7 cellular contexts compared by ENCODE assay signal in the genomic region with DNA sequence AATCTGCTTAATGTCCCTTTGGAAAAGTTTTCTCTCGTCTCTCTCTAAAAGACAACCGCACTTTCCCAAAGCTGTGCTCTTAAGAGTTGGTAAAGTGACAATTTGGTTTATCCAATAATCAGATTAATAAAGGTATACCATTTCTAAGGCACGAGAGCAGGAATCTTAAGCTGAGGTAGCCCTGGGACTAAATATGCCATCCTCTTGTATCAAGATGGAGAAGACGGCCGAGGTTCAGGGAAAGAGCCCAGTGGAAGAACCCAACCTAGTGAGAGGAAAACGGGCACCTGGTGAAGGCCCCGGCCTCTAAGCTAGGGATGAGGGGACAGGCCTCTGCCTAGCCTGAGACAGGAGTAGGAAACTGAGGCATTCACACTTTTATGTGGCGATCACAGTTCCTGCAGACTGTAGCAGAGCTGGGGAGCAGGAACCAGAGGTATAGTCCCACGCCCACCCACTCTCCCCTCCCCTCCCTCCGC. TPM values are rescaled to one million over a fixed set of nuclear protein-coding genes. Genes with fewer than 3 reads are reported as not detected.
DNase-seq lines count a peak whose midpoint lies in the region; ATAC-seq and TF ChIP-seq lines count a peak whose summit lies in the region.

No MANE protein-coding gene starts in this region.

- H3K27ac ChIP-seq in HEK293 (ENCODE audit: extremely low read depth, low read depth, low read length): no peak overlapping the region
- peak overlapping the region; percentile 96 for H3K27ac ChIP-seq in WERI-Rb-1
- peak overlapping the region; percentile 39 for H3K27ac ChIP-seq in right cardiac atrium (ENCODE audit: low read length)

- H3K4me1 Mint-ChIP-seq in stimulated activated memory B cell treated with anti-CD40 and anti-IgM and Interleukin-4, amounts not matched to agents 10 μg/mL and 1 μg/mL and 100 μg/mL, for 72 hours: peaks cover 33% of the 10 kb centered on the region

- peaks cover 3% of the 10 kb centered on the region; the same call in 1 of the 2 replicates for H3K4me1 ChIP-seq in HEK293 (ENCODE audit: control insufficient read depth, insufficient read depth, low read length)
- H3K4me1 ChIP-seq in right cardiac atrium (ENCODE audit: control insufficient read depth, insufficient read depth, low read length): no peaks in the 10 kb centered on the region

- H3K27me3 ChIP-seq in WERI-Rb-1 (ENCODE audit: insufficient read depth, low read depth, severe bottlenecking) (no peaks in the 10 kb centered on the region), right cardiac atrium (ENCODE audit: control insufficient read depth, insufficient read depth) (no peaks in the 10 kb centered on the region)

- peak overlapping the region; percentile 79 for H3K27ac Mint-ChIP-seq in stimulated activated memory B cell treated with anti-CD40 and anti-IgM and Interleukin-4, amounts not matched to agents 10 μg/mL and 1 μg/mL and 100 μg/mL, for 72 hours

- H3K9me3 ChIP-seq in HEK293 (ENCODE audit: control insufficient read depth, insufficient read depth, low read depth, low read length): no peaks in the 10 kb centered on the region
- H3K9me3 ChIP-seq in WERI-Rb-1 (ENCODE audit: severe bottlenecking): no peaks in the 10 kb centered on the region
- no peaks in the 10 kb centered on the region for H3K9me3 ChIP-seq in right cardiac atrium (ENCODE audit: control insufficient read depth, low read length)

- intact Hi-C loops in right cardiac atrium (cut with DNase I): no loop called here

- H3K9me3 Mint-ChIP-seq in stimulated activated memory B cell treated with anti-CD40 and anti-IgM and Interleukin-4, amounts not matched to agents 10 μg/mL and 1 μg/mL and 100 μg/mL, for 72 hours: no peaks in the 10 kb centered on the region

- no peak for ATAC-seq in right cardiac atrium
- ATAC-seq in stimulated activated memory B cell treated with anti-CD40 and anti-IgM and Interleukin-4, amounts not matched to agents 10 μg/mL and 1 μg/mL and 100 μg/mL, for 72 hours: no peak
- ATAC-seq in GM21367 (IDR thresholded peaks at IDR 0.05; ENCODE audit: unreplicated experiment): no peak

- H3K36me3 ChIP-seq in HEK293 (ENCODE audit: control insufficient read depth in 2 of 2, insufficient read depth in 1 of 2, low read length in 2 of 2) (peaks cover 0 to 13% of the 10 kb centered on the region in 2 experiments; a peak in 1 of 3 replicates), WERI-Rb-1 (peaks cover 30% of the 10 kb centered on the region)

- DNase-seq in WERI-Rb-1 (no peak), right cardiac atrium (no peak), HuH-7 (ENCODE audit: low spot score) (no peak), NCI-H1436 (lab: John Stamatoyannopoulos, UW) (no peak)

- 33% methylated on average over 10 of the region's 10 CpGs for WGBS in right cardiac atrium

- POLR2A ChIA-PET in HEK293 (lab: Yijun Ruan, JAX): interaction anchor here (0.7 to 2.6 kb wide), 8 partner anchors 8 to 212 kb away, joined by 3 to 19 read pairs (median 3); partner anchors contain the start of genes PSRC1 and WDR47

- H3K27me3 Mint-ChIP-seq in stimulated activated memory B cell treated with anti-CD40 and anti-IgM and Interleukin-4, amounts not matched to agents 10 μg/mL and 1 μg/mL and 100 μg/mL, for 72 hours: peaks cover 8% of the 10 kb centered on the region

- TF ChIP-seq CTCF in HEK293 (tag by site-specific recombination; IDR thresholded peaks at IDR 0.05) (no peak), WERI-Rb-1 (IDR thresholded peaks at IDR 0.05; ENCODE audit: low read depth, low read length) (no peak)

- H3K4me3 ChIP-seq in HEK293 (ENCODE audit: low read depth, low read length): peak overlapping the region; percentile 22
- peak overlapping the region; percentile 58 for H3K4me3 ChIP-seq in WERI-Rb-1 (ENCODE audit: low read depth, low read length)
- H3K4me3 ChIP-seq in right cardiac atrium (ENCODE audit: low read length): peak overlapping the region; percentile 77

- peaks cover 13% of the 10 kb centered on the region for H3K36me3 Mint-ChIP-seq in stimulated activated memory B cell treated with anti-CD40 and anti-IgM and Interleukin-4, amounts not matched to agents 10 μg/mL and 1 μg/mL and 100 μg/mL, for 72 hours

- peak overlapping the region; percentile 98 for H3K4me3 Mint-ChIP-seq in stimulated activated memory B cell treated with anti-CD40 and anti-IgM and Interleukin-4, amounts not matched to agents 10 μg/mL and 1 μg/mL and 100 μg/mL, for 72 hours

- CTCF ChIA-PET in HEK293 (lab: Yijun Ruan, JAX): interaction anchor here (0.6 to 3.7 kb wide), 9 partner anchors 9 to 321 kb away, joined by 3 to 17 read pairs (median 4); a partner anchor contains a TSS

TF ChIP-seq in HEK293, 187 proteins besides CTCF, POLR2A, EP300 and RAD21 (continues in another document):
- peak; percentile 63 for TF ChIP-seq PATZ1 (tag by site-specific recombination; IDR thresholded peaks at IDR 0.05)
- no peak for TF ChIP-seq BCL11A (tag by site-specific recombination; IDR thresholded peaks at IDR 0.05; ENCODE audit: low read depth)
- TF ChIP-seq EGR2 (tag by site-specific recombination; IDR thresholded peaks at IDR 0.05; ENCODE audit: low read depth): peak; percentile 80
- TF ChIP-seq, protein P1, sequence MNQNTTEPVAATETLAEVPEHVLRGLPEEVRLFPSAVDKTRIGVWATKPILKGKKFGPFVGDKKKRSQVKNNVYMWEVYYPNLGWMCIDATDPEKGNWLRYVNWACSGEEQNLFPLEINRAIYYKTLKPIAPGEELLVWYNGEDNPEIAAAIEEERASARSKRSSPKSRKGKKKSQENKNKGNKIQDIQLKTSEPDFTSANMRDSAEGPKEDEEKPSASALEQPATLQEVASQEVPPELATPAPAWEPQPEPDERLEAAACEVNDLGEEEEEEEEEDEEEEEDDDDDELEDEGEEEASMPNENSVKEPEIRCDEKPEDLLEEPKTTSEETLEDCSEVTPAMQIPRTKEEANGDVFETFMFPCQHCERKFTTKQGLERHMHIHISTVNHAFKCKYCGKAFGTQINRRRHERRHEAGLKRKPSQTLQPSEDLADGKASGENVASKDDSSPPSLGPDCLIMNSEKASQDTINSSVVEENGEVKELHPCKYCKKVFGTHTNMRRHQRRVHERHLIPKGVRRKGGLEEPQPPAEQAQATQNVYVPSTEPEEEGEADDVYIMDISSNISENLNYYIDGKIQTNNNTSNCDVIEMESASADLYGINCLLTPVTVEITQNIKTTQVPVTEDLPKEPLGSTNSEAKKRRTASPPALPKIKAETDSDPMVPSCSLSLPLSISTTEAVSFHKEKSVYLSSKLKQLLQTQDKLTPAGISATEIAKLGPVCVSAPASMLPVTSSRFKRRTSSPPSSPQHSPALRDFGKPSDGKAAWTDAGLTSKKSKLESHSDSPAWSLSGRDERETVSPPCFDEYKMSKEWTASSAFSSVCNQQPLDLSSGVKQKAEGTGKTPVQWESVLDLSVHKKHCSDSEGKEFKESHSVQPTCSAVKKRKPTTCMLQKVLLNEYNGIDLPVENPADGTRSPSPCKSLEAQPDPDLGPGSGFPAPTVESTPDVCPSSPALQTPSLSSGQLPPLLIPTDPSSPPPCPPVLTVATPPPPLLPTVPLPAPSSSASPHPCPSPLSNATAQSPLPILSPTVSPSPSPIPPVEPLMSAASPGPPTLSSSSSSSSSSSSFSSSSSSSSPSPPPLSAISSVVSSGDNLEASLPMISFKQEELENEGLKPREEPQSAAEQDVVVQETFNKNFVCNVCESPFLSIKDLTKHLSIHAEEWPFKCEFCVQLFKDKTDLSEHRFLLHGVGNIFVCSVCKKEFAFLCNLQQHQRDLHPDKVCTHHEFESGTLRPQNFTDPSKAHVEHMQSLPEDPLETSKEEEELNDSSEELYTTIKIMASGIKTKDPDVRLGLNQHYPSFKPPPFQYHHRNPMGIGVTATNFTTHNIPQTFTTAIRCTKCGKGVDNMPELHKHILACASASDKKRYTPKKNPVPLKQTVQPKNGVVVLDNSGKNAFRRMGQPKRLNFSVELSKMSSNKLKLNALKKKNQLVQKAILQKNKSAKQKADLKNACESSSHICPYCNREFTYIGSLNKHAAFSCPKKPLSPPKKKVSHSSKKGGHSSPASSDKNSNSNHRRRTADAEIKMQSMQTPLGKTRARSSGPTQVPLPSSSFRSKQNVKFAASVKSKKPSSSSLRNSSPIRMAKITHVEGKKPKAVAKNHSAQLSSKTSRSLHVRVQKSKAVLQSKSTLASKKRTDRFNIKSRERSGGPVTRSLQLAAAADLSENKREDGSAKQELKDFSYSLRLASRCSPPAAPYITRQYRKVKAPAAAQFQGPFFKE (tag by site-specific recombination; IDR thresholded peaks at IDR 0.05; ENCODE audit: borderline replicate concordance): no peak
- TF ChIP-seq ZFP69B (tag by site-specific recombination; IDR thresholded peaks at IDR 0.05): no peak
- peak; percentile 35 for TF ChIP-seq ZNF335 (tag by site-specific recombination; conservative IDR thresholded peaks at IDR 0.05)
- TF ChIP-seq SP3 (tag by site-specific recombination; IDR thresholded peaks at IDR 0.05): 0 out of 2 replicates have a peak, but pooled peaks have one; percentile 82
- no peak for TF ChIP-seq SALL2 (tag by site-specific recombination; IDR thresholded peaks at IDR 0.05; ENCODE audit: borderline replicate concordance)
- TF ChIP-seq ZFHX2 (tag by site-specific recombination; conservative IDR thresholded peaks at IDR 0.05): peak; percentile 85
- TF ChIP-seq ZEB2 (tag by site-specific recombination; IDR thresholded peaks at IDR 0.05): no peak
- peak; percentile 20; the same call in 1 of the 2 replicates for TF ChIP-seq KLF10 (tag by site-specific recombination; IDR thresholded peaks at IDR 0.05)
- TF ChIP-seq ZNF48 (tag by site-specific recombination; IDR thresholded peaks at IDR 0.05): no peak
- no peak for TF ChIP-seq ZNF157 (tag by site-specific recombination; IDR thresholded peaks at IDR 0.05)

RNA-seq across cellular contexts. Expression of gene SARS1, which starts 0.3 kb away (rescaled TPM):
- 100 to 1,000 TPM; 123 to 146 (median 135) TPM for total RNA-seq in right cardiac atrium
- 84.5 TPM for polyA plus RNA-seq in right cardiac atrium

RNA-seq across cellular contexts. Expression of gene CELSR2, which starts 36.0 kb away (rescaled TPM):
- total RNA-seq in right cardiac atrium: 10 to 100 TPM; 19.1 to 33.2 (median 28.4) TPM
- 16.0 TPM for polyA plus RNA-seq in right cardiac atrium

Comparison
In these comparisons a context has a peak if more than half of its experiments do, and no peak if none do; other contexts are left out.
1. H3K4me3 ChIP-seq: peak in every context shown above with its lines; median percentile 77 in right cardiac atrium; 58 in WERI-Rb-1; 22 in HEK293.